1 cellular context compared by ENCODE assay signal in genomic region chr17:76523084-76524037, GRCh38.
TF ChIP-seq lines count a peak whose summit lies in the region.

No MANE protein-coding gene starts in this region.

TF ChIP-seq in HepG2, 621 proteins besides CTCF, POLR2A, EP300 and RAD21 (continued from another document and continues in another):
- TF ChIP-seq DMTF1 (CRISPR knock-in tag; IDR thresholded peaks at IDR 0.05) (no peak), SRSF1 (optimal IDR thresholded peaks at IDR 0.05; ENCODE audit: low read depth, low read length) (no peak), SP140L (CRISPR knock-in tag; IDR thresholded peaks at IDR 0.05; ENCODE audit: borderline replicate concordance) (no peak), MIER3 (CRISPR knock-in tag; IDR thresholded peaks at IDR 0.05; ENCODE audit: borderline replicate concordance) (no peak), ZNF382 (CRISPR knock-in tag; IDR thresholded peaks at IDR 0.05; ENCODE audit: borderline replicate concordance) (no peak), IRX3 (CRISPR knock-in tag; IDR thresholded peaks at IDR 0.05; ENCODE audit: borderline replicate concordance, low read depth) (no peak), ZNF431 (CRISPR knock-in tag; IDR thresholded peaks at IDR 0.05; ENCODE audit: borderline replicate concordance, low read depth) (no peak), IRF1 (CRISPR knock-in tag; IDR thresholded peaks at IDR 0.05; ENCODE audit: low read depth) (no peak), TBX3 (IDR thresholded peaks at IDR 0.05; ENCODE audit: borderline replicate concordance) (no peak), ZNF350 (CRISPR knock-in tag; IDR thresholded peaks at IDR 0.05; ENCODE audit: borderline replicate concordance, low read depth) (peak; percentile 64; the same call in 1 of the 2 replicates), ZSCAN9 (CRISPR knock-in tag; IDR thresholded peaks at IDR 0.05; ENCODE audit: borderline replicate concordance) (peak; percentile 86), SMYD3 (CRISPR knock-in tag; IDR thresholded peaks at IDR 0.05) (no peak), ZNF777 (CRISPR knock-in tag; IDR thresholded peaks at IDR 0.05) (peak; percentile 50; the same call in 1 of the 2 replicates), PRDM4 (CRISPR knock-in tag; IDR thresholded peaks at IDR 0.05; ENCODE audit: borderline replicate concordance) (no peak), ZFX (CRISPR knock-in tag; IDR thresholded peaks at IDR 0.05; ENCODE audit: low read depth) (peak; percentile 45), HNF4A (CRISPR knock-in tag; IDR thresholded peaks at IDR 0.05) (peak; percentile 32; the same call in 1 of the 2 replicates), E2F5 (CRISPR knock-in tag; conservative IDR thresholded peaks at IDR 0.05) (peak; percentile 50; the same call in 1 of the 2 replicates), ZZZ3 (CRISPR knock-in tag; IDR thresholded peaks at IDR 0.05; ENCODE audit: borderline replicate concordance) (0 out of 2 replicates have a peak, but pooled peaks have one; percentile 26), U2AF2 (IDR thresholded peaks at IDR 0.05; ENCODE audit: low read depth, low read length) (0 out of 2 replicates have a peak, but pooled peaks have one; percentile 69), ZFP36L1 (CRISPR knock-in tag; IDR thresholded peaks at IDR 0.05) (no peak), SUZ12 (IDR thresholded peaks at IDR 0.05; ENCODE audit: low read depth, low read length) (no peak), PRMT3 (CRISPR knock-in tag; IDR thresholded peaks at IDR 0.05; ENCODE audit: borderline replicate concordance, low read depth) (no peak), ZNF652 (CRISPR knock-in tag; IDR thresholded peaks at IDR 0.05; ENCODE audit: borderline replicate concordance, low read depth) (0 out of 2 replicates have a peak, but pooled peaks have one; percentile 18), CEBPG (CRISPR knock-in tag; IDR thresholded peaks at IDR 0.05) (peak; percentile 35; the same call in 1 of the 2 replicates), SOX13 (IDR thresholded peaks at IDR 0.05) (no peak), SOX13 (CRISPR knock-in tag; conservative IDR thresholded peaks at IDR 0.05 in 1 of 2, IDR thresholded peaks at IDR 0.05 in 1 of 2) (peak in 1 of 2 experiments; percentile 57; a peak in 2 of 4 replicates), TEAD3 (CRISPR knock-in tag; optimal IDR thresholded peaks at IDR 0.05; ENCODE audit: borderline replicate concordance) (peak; percentile 62), ZNF256 (CRISPR knock-in tag; conservative IDR thresholded peaks at IDR 0.05) (no peak), SOX5 (CRISPR knock-in tag; IDR thresholded peaks at IDR 0.05; ENCODE audit: borderline replicate concordance) (peak; percentile 37; the same call in 1 of the 2 replicates), ZBTB10 (CRISPR knock-in tag; IDR thresholded peaks at IDR 0.05; ENCODE audit: borderline replicate concordance) (0 out of 2 replicates have a peak, but pooled peaks have one; percentile 72), GABPB1 (CRISPR knock-in tag; IDR thresholded peaks at IDR 0.05) (peak; percentile 77), ZNF143 (CRISPR knock-in tag; IDR thresholded peaks at IDR 0.05) (no peak), HNF1B (CRISPR knock-in tag; IDR thresholded peaks at IDR 0.05) (peak; percentile 57), ZNF891 (CRISPR knock-in tag; IDR thresholded peaks at IDR 0.05) (no peak; the same call in 1 of the 2 replicates), SMAD3 (CRISPR knock-in tag; IDR thresholded peaks at IDR 0.05) (peak; percentile 49; the same call in 1 of the 2 replicates), ARNT2 (CRISPR knock-in tag; IDR thresholded peaks at IDR 0.05; ENCODE audit: low read depth) (peak; percentile 33; the same call in 1 of the 2 replicates), ATAD3A (CRISPR knock-in tag; IDR thresholded peaks at IDR 0.05) (no peak), ZNF574 (CRISPR knock-in tag; IDR thresholded peaks at IDR 0.05) (peak; percentile 60; the same call in 1 of the 2 replicates), TCF12 (IDR thresholded peaks at IDR 0.05) (no peak), TCF12 (CRISPR knock-in tag; IDR thresholded peaks at IDR 0.05) (no peak), FOXO1 (CRISPR knock-in tag; IDR thresholded peaks at IDR 0.05) (peak; percentile 75), ZNF850 (CRISPR knock-in tag; conservative IDR thresholded peaks at IDR 0.05) (no peak), MAFF (IDR thresholded peaks at IDR 0.05; ENCODE audit: low read depth, low read length) (no peak), ZNF766 (CRISPR knock-in tag; IDR thresholded peaks at IDR 0.05; ENCODE audit: borderline replicate concordance) (0 out of 2 replicates have a peak, but pooled peaks have one; percentile 28), ZNF441 (CRISPR knock-in tag; IDR thresholded peaks at IDR 0.05; ENCODE audit: borderline replicate concordance) (no peak), ZMAT5 (CRISPR knock-in tag; IDR thresholded peaks at IDR 0.05; ENCODE audit: borderline replicate concordance, low read depth) (no peak), ZFP41 (CRISPR knock-in tag; IDR thresholded peaks at IDR 0.05; ENCODE audit: borderline replicate concordance) (0 out of 2 replicates have a peak, but pooled peaks have one; percentile 41), ZNF589 (CRISPR knock-in tag; conservative IDR thresholded peaks at IDR 0.05) (no peak), SETDB1 (CRISPR knock-in tag; IDR thresholded peaks at IDR 0.05; ENCODE audit: borderline replicate concordance) (no peak), POLR2G (IDR thresholded peaks at IDR 0.05; ENCODE audit: low read depth, low read length) (no peak), KDM6A (CRISPR knock-in tag; IDR thresholded peaks at IDR 0.05; ENCODE audit: low read depth) (no peak), ZNF792 (CRISPR knock-in tag; IDR thresholded peaks at IDR 0.05) (0 out of 2 replicates have a peak, but pooled peaks have one; percentile 64), BCL3 (CRISPR knock-in tag; IDR thresholded peaks at IDR 0.05) (peak; percentile 67; the same call in 1 of the 2 replicates), ZNF30 (CRISPR knock-in tag; IDR thresholded peaks at IDR 0.05) (no peak)
